Comparison of ENCODE assay signal across 11 cellular contexts in the genomic region with DNA sequence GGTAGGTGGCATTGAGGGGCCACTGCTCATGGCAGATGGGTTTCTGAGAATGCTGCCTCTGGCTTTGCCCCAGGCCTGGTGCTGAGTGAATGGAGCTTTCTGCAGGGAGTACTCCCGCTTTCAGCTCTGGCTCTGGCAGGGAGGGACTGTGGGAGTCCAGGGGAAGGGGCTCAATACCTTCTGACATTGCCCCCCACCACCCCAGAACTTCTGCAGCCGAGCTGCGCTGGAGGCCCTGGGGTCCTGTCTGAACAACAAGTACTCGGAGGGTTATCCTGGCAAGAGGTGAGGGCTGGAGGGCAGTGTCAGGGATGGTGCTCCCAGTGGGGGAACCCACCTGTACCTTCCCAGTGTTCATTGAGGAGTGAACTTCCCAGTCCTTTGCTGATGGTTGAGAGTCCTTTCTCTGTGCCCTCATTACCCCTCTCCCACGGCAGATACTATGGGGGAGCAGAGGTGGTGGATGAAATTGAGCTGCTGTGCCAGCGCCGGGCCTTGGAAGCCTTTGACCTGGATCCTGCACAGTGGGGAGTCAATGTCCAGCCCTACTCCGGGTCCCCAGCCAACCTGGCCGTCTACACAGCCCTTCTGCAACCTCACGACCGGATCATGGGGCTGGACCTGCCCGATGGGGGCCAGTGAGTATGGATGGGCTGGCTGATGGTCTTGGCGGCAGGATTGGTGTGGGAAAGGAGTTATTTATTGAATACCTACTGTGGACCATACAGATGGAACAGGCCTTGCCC. TPM values are rescaled to one million over a fixed set of nuclear protein-coding genes. Genes with fewer than 3 reads are reported as not detected.
A peak's percentile ranks its signal among the peaks of the same experiment; 100 is the strongest.
DNase-seq lines count a peak whose midpoint lies in the region; ATAC-seq, FAIRE-seq and TF ChIP-seq lines count a peak whose summit lies in the region.
"Had no signal": no experiment of that assay in that cellular context is flagged by ENCODE, and none has a peak within 500 bp of the region (broad histone marks: within the 10 kb centered on the region; RNA-seq: fewer than 3 reads in every experiment).

No MANE protein-coding gene starts in this region.

- peak overlapping the region; percentile 99 for H3K4me3 Mint-ChIP-seq in stimulated activated naive CD8-positive, alpha-beta T cell treated with anti-CD3 and anti-CD28 coated beads, Interleukin-15, Interleukin-2, amounts not matched to agents 100 ng/mL and 50 ng/mL, for 24 hours
- H3K4me3 Mint-ChIP-seq in type B pancreatic cell = peak overlapping the region; percentile 98

- WGBS in hepatocyte (ENCODE audit: low lambda C conversion rate, missing lambda C conversion rate) = 95% methylated on average over 13 of the region's 13 CpGs
- WGBS in thyroid gland, 2 donors = 91 to 94% methylated on average over 13 of the region's 13 CpGs

- H3K9me3 ChIP-seq in hepatocyte (ENCODE audit: low read depth) = no peaks in the 10 kb centered on the region
- no peaks in the 10 kb centered on the region for H3K9me3 ChIP-seq in thyroid gland
- H3K9me3 ChIP-seq: uterus had no signal

- ATAC-seq in stimulated activated naive CD8-positive, alpha-beta T cell treated with anti-CD3 and anti-CD28 coated beads, Interleukin-15, Interleukin-2, amounts not matched to agents 100 U/mL and 50 U/mL, for 24 hours = no peak

- H4K20me1 ChIP-seq in hepatocyte (ENCODE audit: insufficient read depth, poor library complexity, severe bottlenecking) = peaks cover 5% of the 10 kb centered on the region

- H3K9me3 Mint-ChIP-seq in stimulated activated naive CD8-positive, alpha-beta T cell treated with anti-CD3 and anti-CD28 coated beads, Interleukin-15, Interleukin-2, amounts not matched to agents 100 ng/mL and 50 ng/mL, for 24 hours = no peaks in the 10 kb centered on the region
- no peaks in the 10 kb centered on the region for H3K9me3 Mint-ChIP-seq in type B pancreatic cell

- H3K4me3 ChIP-seq in WI38 (ENCODE audit: low read depth, low read length) (peak overlapping the region; percentile 94), hepatocyte (no peak overlapping the region), thyroid gland (replicated peaks in 1 of 3) (no peak overlapping the region)

- H3K36me3 Mint-ChIP-seq in stimulated activated naive CD8-positive, alpha-beta T cell treated with anti-CD3 and anti-CD28 coated beads, Interleukin-15, Interleukin-2, amounts not matched to agents 100 ng/mL and 50 ng/mL, for 24 hours (ENCODE audit: low read depth) = peaks cover 55% of the 10 kb centered on the region
- H3K36me3 Mint-ChIP-seq in type B pancreatic cell = peaks cover 9% of the 10 kb centered on the region

- H2AFZ ChIP-seq in hepatocyte = no peak overlapping the region

- peak overlapping the region; percentile 99 for H3K27ac Mint-ChIP-seq in stimulated activated naive CD8-positive, alpha-beta T cell treated with anti-CD3 and anti-CD28 coated beads, Interleukin-15, Interleukin-2, amounts not matched to agents 100 ng/mL and 50 ng/mL, for 24 hours
- no peak overlapping the region for H3K27ac Mint-ChIP-seq in type B pancreatic cell

- H3K27ac ChIP-seq in hepatocyte (no peak overlapping the region), thyroid gland (no peak overlapping the region)
- H3K27ac ChIP-seq: uterus had no signal

- TF ChIP-seq POLR2A in thyroid gland (IDR thresholded peaks at IDR 0.05) = no peak

- peaks cover 17% of the 10 kb centered on the region for H3K79me2 ChIP-seq in hepatocyte

- H3K27me3 ChIP-seq in hepatocyte (peaks cover 31% of the 10 kb centered on the region), thyroid gland (peaks cover under 1% of the 10 kb centered on the region)
- H3K27me3 ChIP-seq: uterus had no signal

- intact Hi-C loops in thyroid gland (cut with DNase I) = no loop called here

- H3K4me2 ChIP-seq in hepatocyte = peak overlapping the region; percentile 80

- H3K4me1 ChIP-seq in hepatocyte (ENCODE audit: insufficient read depth) (peaks cover 22% of the 10 kb centered on the region), thyroid gland (peaks cover 10 to 27% of the 10 kb centered on the region in 2 donors)

- H3K9me2 ChIP-seq in hepatocyte (replicated peaks; ENCODE audit: insufficient read depth) = no peaks in the 10 kb centered on the region

- no peak for TF ChIP-seq CTCF in WI38 (IDR thresholded peaks at IDR 0.05; ENCODE audit: low read depth, low read length)
- no peak for TF ChIP-seq CTCF in hepatocyte (IDR thresholded peaks at IDR 0.05; ENCODE audit: poor library complexity)
- no peak for TF ChIP-seq CTCF in type B pancreatic cell (conservative IDR thresholded peaks at IDR 0.05)
- no peak for TF ChIP-seq CTCF in thyroid gland (IDR thresholded peaks at IDR 0.05)

- H3K36me3 ChIP-seq in hepatocyte (replicated peaks; ENCODE audit: insufficient read depth, low read depth) (no peaks in the 10 kb centered on the region), thyroid gland (peaks cover 23 to 26% of the 10 kb centered on the region in 2 donors)
- H3K36me3 ChIP-seq: uterus had no signal

- H3K4me1 Mint-ChIP-seq in stimulated activated naive CD8-positive, alpha-beta T cell treated with anti-CD3 and anti-CD28 coated beads, Interleukin-15, Interleukin-2, amounts not matched to agents 100 ng/mL and 50 ng/mL, for 24 hours (ENCODE audit: low read depth) = peaks cover 73% of the 10 kb centered on the region
- H3K4me1 Mint-ChIP-seq in type B pancreatic cell (ENCODE audit: unreplicated experiment) = peaks cover 43% of the 10 kb centered on the region

- DNase-seq in stimulated activated naive CD8-positive, alpha-beta T cell treated with anti-CD3 and anti-CD28 coated beads, Interleukin-15, Interleukin-2, amounts not matched to agents 100 U/mL and 50 U/mL, for 24 hours = no peak
- DNase-seq in hepatocyte (ENCODE audit: low spot score) = no peak
- no peak for DNase-seq in type B pancreatic cell (ENCODE audit: extremely low spot score, unreplicated experiment)
- DNase-seq in RCC 7860 (ENCODE audit: low spot score) = no peak
- no peak for DNase-seq in DMS53 treated with DMSO at 0.1 percent for 48 hours (lab: John Stamatoyannopoulos, UW; ENCODE audit: unreplicated experiment)
- no peak for DNase-seq in thyroid gland
- DNase-seq: NCI-H510A treated with DMSO at 0.1 percent for 48 hours; stimulated activated CD4-positive, alpha-beta T cell treated with anti-CD3 and anti-CD28 coated beads, Interleukin-2, amount 100 ng/mL, for 48 hours; uterus had no signal

- peaks cover 17% of the 10 kb centered on the region for H3K27me3 Mint-ChIP-seq in stimulated activated naive CD8-positive, alpha-beta T cell treated with anti-CD3 and anti-CD28 coated beads, Interleukin-15, Interleukin-2, amounts not matched to agents 100 ng/mL and 50 ng/mL, for 24 hours
- H3K27me3 Mint-ChIP-seq in type B pancreatic cell = peaks cover 18% of the 10 kb centered on the region

- FAIRE-seq in RCC 7860 (lab: Jason Lieb, UNC) = no peak

RNA-seq across cellular contexts. Expression of a gene that starts 1.9 kb away (rescaled TPM):
- total RNA-seq in hepatocyte = 168 and 193 TPM in 2 replicates
- polyA plus RNA-seq in hepatocyte = 85.3 and 126 TPM in 2 replicates
- total RNA-seq in type B pancreatic cell (ENCODE audit: low replicate concordance) = 108 and 131 TPM in 2 replicates
- 10 to 100 TPM; 34.0 to 58.4 (median 49.8) TPM for total RNA-seq in thyroid gland

RNA-seq across cellular contexts. Expression of a gene that starts 14.9 kb away (rescaled TPM):
- 0.52 and 1.1 TPM in 2 replicates for total RNA-seq in hepatocyte
- 2.7 and 3.3 TPM in 2 replicates for polyA plus RNA-seq in hepatocyte
- 15.1 and 45.5 TPM in 2 replicates for total RNA-seq in type B pancreatic cell (ENCODE audit: low replicate concordance)
- under 1 TPM in 1 of 4 donors, not detected in 3; 0.27 TPM for total RNA-seq in thyroid gland

RNA-seq across cellular contexts. Expression of a gene that starts 19.5 kb away (rescaled TPM):
- total RNA-seq in hepatocyte (0.23 and 1.1 TPM in 2 replicates), type B pancreatic cell (ENCODE audit: low replicate concordance) (1.6 and 4.8 TPM in 2 replicates), thyroid gland (1 to 10 TPM in 2 of 4 donors, under 1 TPM in 1, not detected in 1; 0.88 to 7.3 (median 3.0) TPM)
- 0.49 and 0.83 TPM in 2 replicates for polyA plus RNA-seq in hepatocyte
